25 cellular contexts compared by ENCODE assay signal in genomic region chr3:63207066-63207590, GRCh38.
"Had no signal": no experiment of that assay in that cellular context is flagged by ENCODE, and none has a peak within 500 bp of the region (broad histone marks: within the 10 kb centered on the region; RNA-seq: fewer than 3 reads in every experiment).

No MANE protein-coding gene starts in this region.

- H3K27me3 Mint-ChIP-seq: activated CD4-positive, alpha-beta memory T cell treated with anti-CD3 and anti-CD28 coated beads, Interleukin-2, amount 10 ng/mL, durations not matched to agents 7 days and 5 days; activated naive CD8-positive, alpha-beta T cell; activated T-helper 17 cell treated with anti-CD3 and anti-CD28 coated beads, Interleukin-2, amount 50 U/mL, for 72 hours; T-cell had no signal

- H3K4me3 Mint-ChIP-seq: activated CD4-positive, alpha-beta memory T cell treated with anti-CD3 and anti-CD28 coated beads, Interleukin-2, amount 10 ng/mL, durations not matched to agents 7 days and 5 days; activated naive CD4-positive, alpha-beta T cell treated with anti-CD3 and anti-CD28 coated beads for 36 hours; activated naive CD8-positive, alpha-beta T cell; activated T-helper 17 cell treated with anti-CD3 and anti-CD28 coated beads, Interleukin-2, amount 50 U/mL, for 72 hours; brain; T-cell had no signal

- DNase-seq: activated CD4-positive, alpha-beta memory T cell treated with anti-CD3 and anti-CD28 coated beads, Interleukin-2, amount 10 ng/mL, durations not matched to agents 7 days and 5 days; activated CD4-positive, alpha-beta T cell treated with anti-CD3 and anti-CD28 coated beads, Interleukin-2, amount 50 U/mL, for 1 hour; activated CD4-positive, CD25-positive, alpha-beta regulatory T cell; activated gamma-delta T cell; activated naive CD4-positive, alpha-beta T cell treated with anti-CD3 and anti-CD28 coated beads for 36 hours; activated T-cell treated with anti-CD3 and anti-CD28 coated beads for 4 hours; activated T-cell treated with anti-CD3 and anti-CD28 coated beads, Interleukin-2, amount 50 U/mL, for 48 hours; amygdala; MG63; MV-4-11; NCI-H1092 treated with DMSO at 0.1 percent for 48 hours; NCI-H1436; NCI-H1694 treated with DMSO at 0.1 percent for 48 hours; NCI-H2029 treated with DMSO at 0.1 percent for 48 hours; NCI-H510A treated with DMSO at 0.1 percent for 48 hours; NCI-H69; PC-9; T-cell; T-helper 2 cell; T1000 had no signal

- H3K4me1 Mint-ChIP-seq: activated CD4-positive, alpha-beta memory T cell treated with anti-CD3 and anti-CD28 coated beads, Interleukin-2, amount 10 ng/mL, durations not matched to agents 7 days and 5 days; activated T-helper 17 cell treated with anti-CD3 and anti-CD28 coated beads, Interleukin-2, amount 50 U/mL, for 72 hours; T-cell had no signal

- H3K36me3 Mint-ChIP-seq: activated naive CD8-positive, alpha-beta T cell; brain; T-cell had no signal

- H3K27ac Mint-ChIP-seq: activated CD4-positive, alpha-beta memory T cell treated with anti-CD3 and anti-CD28 coated beads, Interleukin-2, amount 10 ng/mL, durations not matched to agents 7 days and 5 days; activated naive CD4-positive, alpha-beta T cell treated with anti-CD3 and anti-CD28 coated beads for 36 hours; activated naive CD8-positive, alpha-beta T cell; activated T-helper 17 cell treated with anti-CD3 and anti-CD28 coated beads, Interleukin-2, amount 50 U/mL, for 72 hours; brain; T-cell had no signal

- H3K4me3 ChIP-seq: cardiac muscle cell, MG63, PC-9, SK-N-MC had no signal

- ATAC-seq: activated T-helper 17 cell treated with anti-CD3 and anti-CD28 coated beads, Interleukin-2, amount 50 U/mL, for 72 hours; T-cell had no signal
